In genomic region chr11:66001941-66002647, GRCh38 we compare ENCODE assay signal across 8 cellular contexts. TPM values are rescaled to one million over a fixed set of nuclear protein-coding genes. Genes with fewer than 3 reads are reported as not detected.
DNase-seq lines count a peak whose midpoint lies in the region; TF ChIP-seq lines count a peak whose summit lies in the region.

A gene with protein sequence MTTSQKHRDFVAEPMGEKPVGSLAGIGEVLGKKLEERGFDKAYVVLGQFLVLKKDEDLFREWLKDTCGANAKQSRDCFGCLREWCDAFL (plus strand): TSS chr11:66002503. CDS start chr11:66003251, 748 bp downstream.
EIF1AD (minus strand) TSS chr11:66002157; CDS start chr11:66000389, 1,768 bp downstream.

- peak within 1 kb of the TSS; percentile 95 for H3K27ac ChIP-seq in CD8-positive, alpha-beta memory T cell (ENCODE audit: low read depth, low read length)

- TF ChIP-seq CTCF in GM20000 (IDR thresholded peaks at IDR 0.05; ENCODE audit: extremely low read depth, missing control alignments): no peak

- H3K36me3 ChIP-seq in CD8-positive, alpha-beta memory T cell (ENCODE audit: insufficient read depth, low read length): peaks cover 40% of the 10 kb centered on the region

- peak within 1 kb of the TSS; percentile 99 for H3K4me3 ChIP-seq in CD8-positive, alpha-beta memory T cell (ENCODE audit: low read length)

- peak; percentile 83 to 95 (median 92) for DNase-seq in CD8-positive, alpha-beta memory T cell
- DNase-seq in GM20000 (ENCODE audit: low spot score) (peak; percentile 93), HT-29 (ENCODE audit: low spot score) (peak; percentile 98), lung microvascular endothelial cell (ENCODE audit: low read depth in 2 of 2) (peak; percentile 94 to 99)
- peak; percentile 88 for DNase-seq in NK-92 treated with Interleukin-12 subunit alpha and Interleukin-12 subunit beta, amount 100 ng/mL, for 24 hours (lab: John Stamatoyannopoulos, UW)
- peak; percentile 79 to 84 for DNase-seq in activated CD8-positive, alpha-beta memory T cell treated with anti-CD3 and anti-CD28 coated beads for 1 hour (ENCODE audit: extremely low read depth in 1 of 2, low read depth in 1 of 2)
- peak; percentile 86 for DNase-seq in effector CD8-positive, alpha-beta T cell (lab: John Stamatoyannopoulos, UW)
- DNase-seq in stimulated activated CD4-positive, alpha-beta T cell treated with anti-CD3 and anti-CD28 coated beads, TNF-alpha, amount 100 ng/mL, for 4 hours (ENCODE audit: low read depth in 3 of 3): peak; percentile 78 to 84 (median 82)

- no peaks in the 10 kb centered on the region for H3K27me3 ChIP-seq in CD8-positive, alpha-beta memory T cell (ENCODE audit: insufficient read depth, low read length, poor library complexity, severe bottlenecking)

- H3K9me3 ChIP-seq in CD8-positive, alpha-beta memory T cell (ENCODE audit: low read length): no peaks in the 10 kb centered on the region

- POLR2A ChIA-PET in CD8-positive, alpha-beta memory T cell (lab: Charles Lee): interaction anchor here (0.5 to 1.5 kb wide), 7 partner anchors 20 to 358 kb away, joined by 3 to 9 read pairs (median 3); partner anchors contain the start of genes CCDC85B, FIBP and MUS81

- CTCF ChIA-PET in CD8-positive, alpha-beta memory T cell (lab: Charles Lee): interaction anchor here (0.9 to 1.5 kb wide), 6 partner anchors 20 to 291 kb away, joined by 3 to 7 read pairs (median 4); partner anchors contain the start of genes FIBP and KAT5

- H3K4me1 ChIP-seq in CD8-positive, alpha-beta memory T cell (ENCODE audit: insufficient read depth, low read length): peaks cover 20% of the 10 kb centered on the region

- H3K4me3 Mint-ChIP-seq in CD8-positive, alpha-beta memory T cell: peak within 1 kb of the TSS; percentile 97 to 100 (median 99)

- H3K9me3 Mint-ChIP-seq in CD8-positive, alpha-beta memory T cell: no peaks in the 10 kb centered on the region

- H3K27me3 Mint-ChIP-seq in CD8-positive, alpha-beta memory T cell: peaks cover 0 to 3% of the 10 kb centered on the region in 2 donors

- H3K4me1 Mint-ChIP-seq in CD8-positive, alpha-beta memory T cell: peaks cover 33 to 53% (median 51%) of the 10 kb centered on the region in 3 donors

- H3K36me3 Mint-ChIP-seq in CD8-positive, alpha-beta memory T cell: peaks cover 7 to 64% (median 10%) of the 10 kb centered on the region in 3 donors

- peak within 1 kb of the TSS; percentile 90 to 100 (median 99) for H3K27ac Mint-ChIP-seq in CD8-positive, alpha-beta memory T cell

RNA-seq across cellular contexts. Expression of the first gene that starts in this region (rescaled TPM):
- total RNA-seq in CD8-positive, alpha-beta memory T cell: 100 to 1,000 TPM; 264 to 268 TPM
- 205 TPM for polyA plus RNA-seq in CD8-positive, alpha-beta memory T cell
- 84.3 and 86.3 TPM in 2 replicates for total RNA-seq in HT-29 (2014; rRNA removed; shearing (Covaris generic))
- total RNA-seq in lung microvascular endothelial cell: 19.2 and 20.5 TPM in 2 replicates

RNA-seq across cellular contexts. Expression of gene EIF1AD, which starts in this region (rescaled TPM):
- total RNA-seq in CD8-positive, alpha-beta memory T cell: 10 to 100 TPM; 81.2 to 81.3 TPM
- polyA plus RNA-seq in CD8-positive, alpha-beta memory T cell: 16.1 TPM
- total RNA-seq in HT-29 (2014; rRNA removed; shearing (Covaris generic)): 36.9 and 44.7 TPM in 2 replicates
- 17.0 and 21.8 TPM in 2 replicates for total RNA-seq in lung microvascular endothelial cell

Comparison
In these comparisons a context has a peak if more than half of its experiments do, and no peak if none do; other contexts are left out.
1. Peak in every context shown above with its lines: DNase-seq, H3K4me3 ChIP-seq and H3K27ac ChIP-seq.